ENCODE assay signal across 23 cellular contexts in the genomic region with DNA sequence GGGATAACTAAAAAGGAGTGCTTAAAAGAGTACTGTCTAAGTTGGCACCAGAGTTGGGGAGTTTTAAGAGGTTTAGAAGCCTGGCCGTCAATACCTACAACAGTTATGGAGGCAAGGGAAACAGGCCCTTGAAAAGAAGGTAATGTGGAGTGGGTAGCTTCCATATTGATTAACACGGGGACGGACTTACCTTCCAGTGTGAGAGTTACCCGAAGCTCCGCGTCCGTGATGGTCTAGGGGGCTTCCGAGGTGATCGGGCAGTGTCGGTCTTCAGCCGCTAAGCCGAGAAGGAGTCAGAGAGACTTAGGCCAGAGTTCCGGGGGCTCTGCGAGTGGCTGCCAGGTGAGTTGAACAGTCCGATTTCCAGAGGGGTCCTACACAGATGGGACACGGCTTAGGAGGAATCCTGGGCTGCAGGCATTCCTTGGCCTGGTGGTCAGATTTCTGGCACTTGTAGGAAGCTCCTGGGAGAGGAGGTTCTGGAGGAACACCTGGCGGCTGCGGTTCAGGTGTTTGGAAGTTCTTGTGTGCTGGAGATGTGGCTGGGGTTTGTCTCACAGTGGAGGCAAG. TPM values are rescaled to one million over a fixed set of nuclear protein-coding genes. Genes with fewer than 3 reads are reported as not detected.
"Had no signal": no experiment of that assay in that cellular context is flagged by ENCODE, and none has a peak within 500 bp of the region (broad histone marks: within the 10 kb centered on the region; RNA-seq: fewer than 3 reads in every experiment).

No MANE protein-coding gene starts in this region.

RNA-seq across cellular contexts. Expression of gene SCGB3A2, which starts 6.4 kb away (rescaled TPM):
- total RNA-seq: heart left ventricle; kidney epithelial cell; left ventricle myocardium inferior; lower leg skin; mesenteric fat pad; mucosa of descending colon; myocyte; naive thymus-derived CD4-positive, alpha-beta T cell; natural killer cell treated with Interleukin-12 subunit alpha and Interleukin-12 subunit beta and Interleukin-15 and Interleukin-18, amount 100 ng/mL, for 72 hours; neural crest cell; occipital lobe; osteocyte; posterior vena cava; psoas muscle; sigmoid colon; spleen; subcutaneous adipose tissue; suprapubic skin; thoracic aorta; ureter; uterus had no signal
- polyA plus RNA-seq: naive thymus-derived CD4-positive, alpha-beta T cell had no signal

RNA-seq across cellular contexts. Expression of gene C5orf46, which starts 34.3 kb away (rescaled TPM):
- total RNA-seq: lung; mesenteric fat pad; mucosa of descending colon; myocyte; naive thymus-derived CD4-positive, alpha-beta T cell; natural killer cell treated with Interleukin-12 subunit alpha and Interleukin-12 subunit beta and Interleukin-15 and Interleukin-18, amount 100 ng/mL, for 72 hours; neural crest cell; occipital lobe; osteocyte; psoas muscle; sigmoid colon; spleen; subcutaneous adipose tissue; ureter; uterus had no signal
- polyA plus RNA-seq: lung; naive thymus-derived CD4-positive, alpha-beta T cell; psoas muscle; sigmoid colon; small intestine; spleen had no signal

RNA-seq across cellular contexts. Expression of gene SPINK1, which starts 40.6 kb away (rescaled TPM):
- total RNA-seq: kidney epithelial cell; myocyte; naive thymus-derived CD4-positive, alpha-beta T cell; natural killer cell treated with Interleukin-12 subunit alpha and Interleukin-12 subunit beta and Interleukin-15 and Interleukin-18, amount 100 ng/mL, for 72 hours; neural crest cell; occipital lobe; osteocyte; subcutaneous adipose tissue; uterus had no signal
- polyA plus RNA-seq: naive thymus-derived CD4-positive, alpha-beta T cell had no signal
